25 cellular contexts compared by ENCODE assay signal in the genomic region with DNA sequence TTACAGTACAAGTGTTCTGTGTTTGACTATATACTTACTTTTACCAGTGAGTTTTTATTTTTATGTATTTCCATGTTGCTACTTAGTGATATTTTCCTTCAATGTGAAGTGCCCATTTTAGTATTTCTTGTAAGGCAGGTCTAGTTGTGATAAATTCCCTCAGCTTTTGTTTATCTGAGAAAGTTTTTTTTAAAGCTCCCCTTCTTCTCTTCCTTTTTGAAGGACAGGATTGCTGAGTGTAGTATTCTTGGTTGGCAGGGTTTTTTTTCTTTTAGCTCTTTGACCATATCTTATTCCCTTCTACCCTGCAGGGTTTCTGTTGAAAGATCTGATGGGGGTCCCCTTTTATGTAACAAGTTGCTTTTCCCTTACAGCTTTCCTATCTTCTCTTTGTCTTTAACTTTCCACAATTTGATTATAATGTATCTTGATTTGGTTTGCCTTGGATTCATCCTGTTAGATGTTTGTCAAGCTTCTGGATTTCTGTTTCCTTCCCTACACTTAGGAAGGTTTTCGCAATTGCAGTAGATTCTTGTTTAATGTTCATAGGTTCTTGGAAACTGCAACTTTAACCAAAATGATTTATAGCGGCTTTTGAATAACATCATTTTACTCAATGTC. TPM values are rescaled to one million over a fixed set of nuclear protein-coding genes. Genes with fewer than 3 reads are reported as not detected.
"Had no signal": no experiment of that assay in that cellular context is flagged by ENCODE, and none has a peak within 500 bp of the region (broad histone marks: within the 10 kb centered on the region; RNA-seq: fewer than 3 reads in every experiment).

No MANE protein-coding gene starts in this region.

- H3K4me1 ChIP-seq: SJSA1 had no signal

- H3K27me3 ChIP-seq: SJSA1 had no signal

- H3K27ac ChIP-seq: HL-60, SJSA1, SK-N-MC had no signal

- H3K36me3 ChIP-seq: SJSA1 had no signal

- FAIRE-seq: HTR-8/SVneo, RCC 7860 had no signal

- DNase-seq: KBM-7, MV-4-11, NCI-H1048, NCI-H1105, NCI-H1417, NCI-H1436 treated with DMSO at 0.1 percent for 48 hours, NCI-H1694, NCI-H187 treated with DMSO at 0.1 percent for 48 hours, NCI-H2029 treated with DMSO at 0.1 percent for 48 hours, NCI-H226, NCI-H446, NCI-H510A, NCI-H524 treated with DMSO at 0.1 percent for 48 hours, NCI-H69, NCI-H774, Right ventricle myocardium superior, RPMI8226, SIG-M5 had no signal

- H3K4me3 ChIP-seq: SJSA1, SK-N-MC had no signal

RNA-seq across cellular contexts. Expression of a gene that starts 7.9 kb away (rescaled TPM):
- total RNA-seq: LHCN-M2; T-helper 1 cell treated with Interleukin-12 subunit alpha and Interleukin-12 subunit beta and Interleukin-4 antibody, amounts not matched to agents 30 ng/mL and 1 ng/mL, for 36 hours had no signal
